13 cellular contexts compared by ENCODE assay signal in genomic region chr15:67097424-67097823, GRCh38. TPM values are rescaled to one million over a fixed set of nuclear protein-coding genes. Genes with fewer than 3 reads are reported as not detected.
A peak's percentile ranks its signal among the peaks of the same experiment; 100 is the strongest.
DNase-seq lines count a peak whose midpoint lies in the region; ATAC-seq and TF ChIP-seq lines count a peak whose summit lies in the region.
"Had no signal": no experiment of that assay in that cellular context is flagged by ENCODE, and none has a peak within 500 bp of the region (broad histone marks: within the 10 kb centered on the region; RNA-seq: fewer than 3 reads in every experiment).

No MANE protein-coding gene starts in this region.

- no peak for TF ChIP-seq CTCF in foreskin keratinocyte (conservative IDR thresholded peaks at IDR 0.05)

- H3K36me3 ChIP-seq in stomach smooth muscle (ENCODE audit: control insufficient read depth in 2 of 2, insufficient read depth in 2 of 2, low read length in 2 of 2) = peaks cover 0 to 6% of the 10 kb centered on the region in 2 donors

- no peak for DNase-seq in activated T-cell treated with anti-CD3 and anti-CD28 coated beads, Interleukin-2, amount 50 U/mL, for 24 hours
- no peak for DNase-seq in activated T-cell treated with anti-CD3 and anti-CD28 coated beads, Interleukin-2, amount 50 U/mL, for 1 hour
- DNase-seq in T-cell = no peak
- DNase-seq in foreskin keratinocyte = no peak
- no peak for DNase-seq in caudate nucleus (lab: John Stamatoyannopoulos, UW)
- no peak for DNase-seq in stimulated activated naive CD4-positive, alpha-beta T cell treated with Interleukin-2 at 50 U/mL for 16 hours (lab: John Stamatoyannopoulos, UW)
- DNase-seq: activated naive CD4-positive, alpha-beta T cell; head of caudate nucleus; MG63; Right ventricle myocardium superior had no signal

- H3K4me3 ChIP-seq in stomach smooth muscle (ENCODE audit: low read length in 2 of 2) = no peak overlapping the region
- H3K4me3 ChIP-seq: MG63 had no signal

- peaks cover 63% of the 10 kb centered on the region for H3K4me1 ChIP-seq in foreskin keratinocyte
- H3K4me1 ChIP-seq in stomach smooth muscle (ENCODE audit: control insufficient read depth, insufficient read depth, low read length) = peaks cover 30% of the 10 kb centered on the region

- H3K9me3 ChIP-seq in stomach smooth muscle (ENCODE audit: control insufficient read depth in 2 of 2, low read length in 2 of 2) = no peaks in the 10 kb centered on the region
- H3K9me3 ChIP-seq: MG63 had no signal

- no peaks in the 10 kb centered on the region for H3K27me3 ChIP-seq in foreskin keratinocyte
- no peaks in the 10 kb centered on the region for H3K27me3 ChIP-seq in stomach smooth muscle (ENCODE audit: control insufficient read depth in 1 of 2, insufficient read depth in 2 of 2, low read length in 2 of 2)
- H3K27me3 ChIP-seq: MG63 had no signal

- no peaks in the 10 kb centered on the region for H3K9me3 Mint-ChIP-seq in activated T-cell treated with anti-CD3 and anti-CD28 coated beads, Interleukin-2, amount 50 U/mL, for 24 hours
- no peaks in the 10 kb centered on the region for H3K9me3 Mint-ChIP-seq in T-cell

- H3K9ac ChIP-seq in stomach smooth muscle (ENCODE audit: low read length in 2 of 2) = no peak overlapping the region

- peak overlapping the region; percentile 93 for H3K27ac Mint-ChIP-seq in activated T-cell treated with anti-CD3 and anti-CD28 coated beads, Interleukin-2, amount 50 U/mL, for 24 hours
- peak overlapping the region; percentile 94 to 98 for H3K27ac Mint-ChIP-seq in T-cell

- H3K27ac ChIP-seq in foreskin keratinocyte (peak overlapping the region; percentile 64), stomach smooth muscle (ENCODE audit: low read length) (peak overlapping the region; percentile 18), caudate nucleus (ENCODE audit: low read depth, low read length) (no peak overlapping the region)

- ATAC-seq in T-cell (replicated peaks in 1 of 4) = no peak
- no peak for ATAC-seq in foreskin keratinocyte
- ATAC-seq in HG03159 (IDR thresholded peaks at IDR 0.05; ENCODE audit: unreplicated experiment) = no peak

- H3K4me3 Mint-ChIP-seq in activated T-cell treated with anti-CD3 and anti-CD28 coated beads, Interleukin-2, amount 50 U/mL, for 24 hours = peak overlapping the region; percentile 78
- H3K4me3 Mint-ChIP-seq in T-cell = peak overlapping the region in 2 of 3 donors; percentile 18 to 86

- no peaks in the 10 kb centered on the region for H3K27me3 Mint-ChIP-seq in activated T-cell treated with anti-CD3 and anti-CD28 coated beads, Interleukin-2, amount 50 U/mL, for 24 hours
- no peaks in the 10 kb centered on the region for H3K27me3 Mint-ChIP-seq in T-cell
- H3K27me3 Mint-ChIP-seq: progenitor cell of endocrine pancreas had no signal

- CTCF ChIA-PET in T-cell (lab: Charles Lee) = no interaction called here

- H3K4me1 Mint-ChIP-seq in activated T-cell treated with anti-CD3 and anti-CD28 coated beads, Interleukin-2, amount 50 U/mL, for 24 hours (ENCODE audit: low read depth) = peaks cover 75% of the 10 kb centered on the region
- peaks cover 22 to 77% (median 72%) of the 10 kb centered on the region in 3 donors for H3K4me1 Mint-ChIP-seq in T-cell

- POLR2A ChIA-PET in T-cell (lab: Charles Lee) = no interaction called here

- peaks cover 57% of the 10 kb centered on the region for H3K36me3 Mint-ChIP-seq in activated T-cell treated with anti-CD3 and anti-CD28 coated beads, Interleukin-2, amount 50 U/mL, for 24 hours (ENCODE audit: low read depth)
- H3K36me3 Mint-ChIP-seq in T-cell = peaks cover 43% of the 10 kb centered on the region

RNA-seq across cellular contexts. Expression of gene SMAD3, which starts 32.0 kb away (rescaled TPM):
- total RNA-seq in T-cell (100 to 1,000 TPM in 3 of 5 donors, 10 to 100 TPM in 2; 55.4 to 159 (median 110) TPM), foreskin keratinocyte (49.9 and 57.4 TPM in 2 replicates)
- polyA plus RNA-seq in foreskin keratinocyte = 27.2 and 29.4 TPM in 2 replicates
